Comparison of ENCODE assay signal across 7 cellular contexts in the genomic region with DNA sequence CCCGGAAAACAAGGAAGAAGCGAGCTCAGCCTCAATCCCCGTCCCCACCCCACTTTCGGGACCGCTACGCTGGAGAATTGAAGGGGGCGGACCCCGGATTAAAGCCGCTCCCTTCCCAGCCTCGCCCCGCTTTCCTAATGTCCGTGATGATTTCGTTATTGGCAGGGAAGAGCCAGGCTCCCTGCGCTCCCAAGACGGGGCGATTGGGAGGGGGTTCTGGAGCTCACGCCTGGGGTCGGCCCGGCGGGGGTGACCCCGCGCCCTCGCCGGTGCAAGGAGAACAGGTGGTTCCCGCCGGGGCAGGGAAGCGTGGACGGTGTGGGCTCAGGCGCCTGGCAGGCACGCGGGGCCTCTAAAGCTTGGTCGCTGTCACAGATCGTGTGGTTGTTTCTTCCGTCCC.
DNase-seq lines count a peak whose midpoint lies in the region; ATAC-seq, FAIRE-seq and TF ChIP-seq lines count a peak whose summit lies in the region.
"Not testable (repeated sequence)": the region's sequence is repeated elsewhere in the genome, so short reads cannot be mapped to it uniquely, and the experiment has no call there.

No MANE protein-coding gene starts in this region.

- not testable (repeated sequence) for BruUV-seq in HepG2 (replicated peaks; lab: Mats Ljungman, UMichigan)

- H3K4me3 Mint-ChIP-seq in naive thymus-derived CD4-positive, alpha-beta T cell = not testable (repeated sequence)

- ATAC-seq in heart left ventricle = peak in 1 of 4 donors; percentile 11
- peak; percentile 1; the same call in 1 of the 3 replicates for ATAC-seq in HepG2
- ATAC-seq in naive thymus-derived CD4-positive, alpha-beta T cell = peak; percentile 6

- CTCF ChIA-PET in SK-N-SH (lab: Yijun Ruan, JAX); HepG2 (lab: Yijun Ruan, JAX; ENCODE audit: low intra/inter-chr PET ratio, low total read pairs); naive thymus-derived CD4-positive, alpha-beta T cell (lab: Charles Lee): not testable (repeated sequence)

- not testable (repeated sequence) for H3K9me3 ChIP-seq in SK-N-SH; HepG2 (ENCODE audit: low read length); naive thymus-derived CD4-positive, alpha-beta T cell (ENCODE audit: control insufficient read depth in 2 of 3, low read length in 3 of 3)
- H3K9me3 ChIP-seq in heart left ventricle (peaks cover 0 to 16% (median 0%) of the 10 kb centered on the region in 12 donors), spleen (peaks cover 0 to 27% (median 11%) of the 10 kb centered on the region in 8 donors)

- not testable (repeated sequence) for H2AFZ ChIP-seq in SK-N-SH (ENCODE audit: low read depth); HepG2 (ENCODE audit: low read length)

- DNase-seq in Daoy (ENCODE audit: low read depth) = peak; percentile 27
- not testable (repeated sequence) for DNase-seq in SK-N-SH; HepG2 (ENCODE audit: low spot score); naive thymus-derived CD4-positive, alpha-beta T cell
- DNase-seq in coronary artery (ENCODE audit: low spot score) = peak; percentile 56
- DNase-seq in heart left ventricle = peak in 3 of 5 donors; percentile 6 to 58 (median 23)
- peak; percentile 86 for DNase-seq in spleen

- H3K4me3 ChIP-seq in SK-N-SH (ENCODE audit: low read depth in 2 of 2, low read length in 1 of 2) = peak overlapping the region; percentile 41 to 46; a peak in 2 of 4 replicates
- H3K4me3 ChIP-seq in coronary artery; heart left ventricle; HepG2 (replicated peaks in 1 of 3; ENCODE audit: insufficient read depth in 1 of 3, low read depth in 2 of 3, low read length in 3 of 3); naive thymus-derived CD4-positive, alpha-beta T cell (ENCODE audit: low read length); spleen: not testable (repeated sequence)

- peak overlapping the region; percentile 83 for H3K4me2 ChIP-seq in SK-N-SH
- H3K4me2 ChIP-seq in HepG2 (ENCODE audit: low read depth, low read length) = not testable (repeated sequence)

- not testable (repeated sequence) for H3K36me3 ChIP-seq in SK-N-SH (replicated peaks in 1 of 2; ENCODE audit: control insufficient read depth in 1 of 2, insufficient read depth in 2 of 2, low read length in 1 of 2); heart left ventricle; HepG2 (replicated peaks in 1 of 2; ENCODE audit: control insufficient read depth in 1 of 2, insufficient read depth in 2 of 2, low read length in 2 of 2); naive thymus-derived CD4-positive, alpha-beta T cell (ENCODE audit: control insufficient read depth in 2 of 3, insufficient read depth in 3 of 3, low read length in 3 of 3); spleen

- H3K27ac Mint-ChIP-seq in naive thymus-derived CD4-positive, alpha-beta T cell = not testable (repeated sequence)

- not testable (repeated sequence) for H3K79me2 ChIP-seq in SK-N-SH (ENCODE audit: insufficient read depth); HepG2 (ENCODE audit: insufficient read depth, low read length)

- H3K27me3 ChIP-seq in SK-N-SH (ENCODE audit: insufficient read depth); HepG2 (ENCODE audit: control insufficient read depth in 1 of 2, insufficient read depth in 2 of 2, low read length in 2 of 2); naive thymus-derived CD4-positive, alpha-beta T cell (ENCODE audit: control insufficient read depth in 2 of 2, insufficient read depth in 2 of 2, low read length in 2 of 2); spleen (replicated peaks in 1 of 7): not testable (repeated sequence)
- H3K27me3 ChIP-seq in heart left ventricle = peaks cover 0 to 19% (median 0%) of the 10 kb centered on the region in 9 donors

- not testable (repeated sequence) for H3K9ac ChIP-seq in SK-N-SH; HepG2 (ENCODE audit: insufficient read depth, low read depth, low read length)

- H3K4me1 ChIP-seq in SK-N-SH (ENCODE audit: control insufficient read depth in 1 of 2, insufficient read depth in 2 of 2, low read depth in 1 of 2, low read length in 1 of 2); heart left ventricle; HepG2 (ENCODE audit: insufficient read depth, low read length); naive thymus-derived CD4-positive, alpha-beta T cell (ENCODE audit: control insufficient read depth in 2 of 2, insufficient read depth in 2 of 2, low read length in 2 of 2); spleen: not testable (repeated sequence)

- TF ChIP-seq POLR2A in heart left ventricle (IDR thresholded peaks at IDR 0.05); HepG2 (IDR thresholded peaks at IDR 0.05; ENCODE audit: insufficient read depth in 1 of 2, low read depth in 2 of 2, low read length in 2 of 2); spleen (IDR thresholded peaks at IDR 0.05): not testable (repeated sequence)

- not testable (repeated sequence) for FAIRE-seq in HepG2 (lab: Jason Lieb, UNC)

- TF ChIP-seq CTCF in SK-N-SH (IDR thresholded peaks at IDR 0.05); coronary artery (IDR thresholded peaks at IDR 0.05); heart left ventricle (IDR thresholded peaks at IDR 0.05); HepG2 (CRISPR knock-in tag; IDR thresholded peaks at IDR 0.05); spleen (IDR thresholded peaks at IDR 0.05 in 8 of 11, conservative IDR thresholded peaks at IDR 0.05 in 3 of 11): not testable (repeated sequence)

- WGBS in SK-N-SH (ENCODE audit: low lambda C conversion rate) = 61% methylated on average over 24 of the region's 34 CpGs
- WGBS in heart left ventricle, 4 donors = 65 to 75% (median 68%) methylated on average over 22 to 34 of the region's 34 CpGs
- 97% methylated on average over 34 of the region's 34 CpGs for WGBS in HepG2 (ENCODE audit: low lambda C conversion rate)
- WGBS in spleen, 5 donors = 72 to 78% (median 74%) methylated on average over 29 to 34 of the region's 34 CpGs

- not testable (repeated sequence) for H3F3A ChIP-seq in SK-N-SH (replicated peaks; ENCODE audit: insufficient read depth)

- intact Hi-C loops in heart left ventricle (cut with DNase I); HepG2 (cut with micrococcal nuclease; ENCODE audit: unreplicated experiment); naive thymus-derived CD4-positive, alpha-beta T cell (cut with micrococcal nuclease); spleen (cut with DNase I; ENCODE audit: low total_unique reads): not testable (repeated sequence)

- H3K4me1 Mint-ChIP-seq in naive thymus-derived CD4-positive, alpha-beta T cell = not testable (repeated sequence)

- not testable (repeated sequence) for H3K27me3 Mint-ChIP-seq in naive thymus-derived CD4-positive, alpha-beta T cell

- not testable (repeated sequence) for TF ChIP-seq EP300 in SK-N-SH (IDR thresholded peaks at IDR 0.05; ENCODE audit: borderline replicate concordance in 1 of 2, low read depth in 1 of 2, low read length in 1 of 2); HepG2 (IDR thresholded peaks at IDR 0.05; ENCODE audit: low read depth in 2 of 2, low read length in 2 of 2); HepG2 (CRISPR knock-in tag; IDR thresholded peaks at IDR 0.05; ENCODE audit: borderline replicate concordance)

- POLR2A ChIA-PET in SK-N-SH (lab: Yijun Ruan, JAX); HepG2 (lab: Yijun Ruan, JAX); naive thymus-derived CD4-positive, alpha-beta T cell (lab: Charles Lee): not testable (repeated sequence)

- not testable (repeated sequence) for H3K36me3 Mint-ChIP-seq in naive thymus-derived CD4-positive, alpha-beta T cell

- peaks cover 20% of the 10 kb centered on the region for H4K20me1 ChIP-seq in SK-N-SH (ENCODE audit: insufficient read depth)
- H4K20me1 ChIP-seq in HepG2 (ENCODE audit: insufficient read depth, low read length) = not testable (repeated sequence)

- in situ Hi-C loops in HepG2 (cut with HindIII; ENCODE audit: extremely low pct_ligation_motif_present, low pct_unique_long_range_greater_than_20kb) = not testable (repeated sequence)

- H3K9me3 Mint-ChIP-seq in naive thymus-derived CD4-positive, alpha-beta T cell = not testable (repeated sequence)

- not testable (repeated sequence) for H3K27ac ChIP-seq in SK-N-SH (ENCODE audit: low read depth in 2 of 2, low read length in 1 of 2); coronary artery; heart left ventricle; HepG2 (ENCODE audit: extremely low read length, insufficient read depth, low read length); naive thymus-derived CD4-positive, alpha-beta T cell (ENCODE audit: low read depth, low read length); spleen

- TF ChIP-seq RAD21 in SK-N-SH (IDR thresholded peaks at IDR 0.05; ENCODE audit: low read length); HepG2 (CRISPR knock-in tag; IDR thresholded peaks at IDR 0.05): not testable (repeated sequence)

- H3K9me2 ChIP-seq in SK-N-SH = not testable (repeated sequence)
